17 cellular contexts compared by ENCODE assay signal in the genomic region with DNA sequence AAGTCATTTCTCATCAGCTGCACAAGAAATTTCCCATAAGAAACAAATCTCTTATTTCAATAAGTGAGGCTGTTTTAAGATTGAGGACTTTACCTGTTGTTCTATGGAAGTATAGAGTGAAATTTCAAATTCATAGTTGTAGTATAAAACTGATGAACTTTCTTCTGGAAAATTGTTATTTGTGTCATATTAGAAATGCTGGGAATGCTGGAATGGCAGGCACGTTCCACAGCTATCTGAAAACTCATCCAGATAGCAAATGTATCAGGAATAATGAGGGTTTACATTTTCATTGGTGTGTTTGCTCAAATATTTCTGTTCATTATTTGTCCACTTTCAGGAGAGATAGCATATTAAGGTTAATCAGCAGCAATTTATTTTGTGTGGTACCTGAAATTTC. TPM values are rescaled to one million over a fixed set of nuclear protein-coding genes. Genes with fewer than 3 reads are reported as not detected.
DNase-seq lines count a peak whose midpoint lies in the region; ATAC-seq and TF ChIP-seq lines count a peak whose summit lies in the region.
"Had no signal": no experiment of that assay in that cellular context is flagged by ENCODE, and none has a peak within 500 bp of the region (broad histone marks: within the 10 kb centered on the region; RNA-seq: fewer than 3 reads in every experiment).

No MANE protein-coding gene starts in this region.

- H3K9me3 ChIP-seq in left ventricle myocardium inferior (replicated peaks) (no peaks in the 10 kb centered on the region), thoracic aorta (no peaks in the 10 kb centered on the region), endodermal cell (ENCODE audit: control insufficient read depth, low read length) (peaks cover 7% of the 10 kb centered on the region)

- H3K27ac ChIP-seq in left ventricle myocardium inferior (replicated peaks) (peak overlapping the region; percentile 75), coronary artery (peak overlapping the region; percentile 40 to 60), thoracic aorta (peak overlapping the region; percentile 18 to 36), endodermal cell (ENCODE audit: low read depth, low read length) (no peak overlapping the region)

- H3K27me3 ChIP-seq in left ventricle myocardium inferior (ENCODE audit: low read depth) (no peaks in the 10 kb centered on the region), thoracic aorta (replicated peaks; ENCODE audit: insufficient read depth) (no peaks in the 10 kb centered on the region), endodermal cell (ENCODE audit: control insufficient read depth, insufficient read depth, low read length, poor library complexity, severe bottlenecking) (no peaks in the 10 kb centered on the region)

- H3K27me3 Mint-ChIP-seq in endodermal cell (ENCODE audit: insufficient read depth) = no peaks in the 10 kb centered on the region

- no peak overlapping the region for H3K9ac ChIP-seq in endodermal cell (ENCODE audit: extremely low read depth, low read length, poor library complexity, severe bottlenecking)

- DNase-seq in left ventricle myocardium inferior (no peak), left cardiac atrium (no peak), coronary artery (ENCODE audit: low spot score) (no peak), thoracic aorta (ENCODE audit: low spot score) (no peak), endodermal cell (no peak), KG1 (lab: John Stamatoyannopoulos, UW) (no peak)
- DNase-seq: C1 segment of cervical spinal cord; CD4-positive, alpha-beta memory T cell; DMS153; DMS79 treated with DMSO at 0.1 percent for 48 hours; EL; H9 had no signal

- 100% methylated on average over 1 of the region's 1 CpG; no CpG with 5 or more reads in 1 of the 2 experiments for WGBS in endodermal cell (ENCODE audit: insufficient coverage in 1 of 2, insufficient read length in 1 of 2), 2 experiments

- no peaks in the 10 kb centered on the region for H3K36me3 Mint-ChIP-seq in endodermal cell (ENCODE audit: low read depth)
- H3K36me3 Mint-ChIP-seq: CD4-positive, alpha-beta memory T cell; IgD-negative memory B cell had no signal

- intact Hi-C loops in left ventricle myocardium inferior (cut with micrococcal nuclease) = no loop called here
- intact Hi-C loops in left cardiac atrium (cut with DNase I) = no loop called here

- no peaks in the 10 kb centered on the region for H3K9me3 Mint-ChIP-seq in endodermal cell
- H3K9me3 Mint-ChIP-seq: CD4-positive, alpha-beta memory T cell; GM23338 had no signal

- no peak overlapping the region for H3K4me3 Mint-ChIP-seq in endodermal cell
- H3K4me3 Mint-ChIP-seq: B cell; CD4-positive, alpha-beta memory T cell; GM23338; H9; IgD-negative memory B cell had no signal

- no peak for TF ChIP-seq CTCF in left ventricle myocardium inferior (IDR thresholded peaks at IDR 0.05; ENCODE audit: borderline replicate concordance)
- no peak for TF ChIP-seq CTCF in coronary artery (IDR thresholded peaks at IDR 0.05)
- TF ChIP-seq CTCF in thoracic aorta (IDR thresholded peaks at IDR 0.05) = no peak
- no peak for TF ChIP-seq CTCF in endodermal cell (conservative IDR thresholded peaks at IDR 0.05)

- H3K27ac Mint-ChIP-seq in endodermal cell = no peak overlapping the region
- H3K27ac Mint-ChIP-seq: B cell; CD4-positive, alpha-beta memory T cell; GM23338; H9; IgD-negative memory B cell had no signal

- ATAC-seq in left cardiac atrium = no peak
- ATAC-seq in thoracic aorta (ENCODE audit: insufficient number of reproducible peaks, low FRiP score, low read depth) = no peak
- ATAC-seq in GM21529 (IDR thresholded peaks at IDR 0.05; ENCODE audit: unreplicated experiment) = no peak
- ATAC-seq: GM23338 had no signal

- H3K36me3 ChIP-seq in left ventricle myocardium inferior = no peaks in the 10 kb centered on the region
- H3K36me3 ChIP-seq in thoracic aorta = no peaks in the 10 kb centered on the region
- H3K36me3 ChIP-seq in endodermal cell (ENCODE audit: control insufficient read depth, insufficient read depth, low read length) = no peaks in the 10 kb centered on the region

- peaks cover 28% of the 10 kb centered on the region for H3K4me1 Mint-ChIP-seq in endodermal cell
- H3K4me1 Mint-ChIP-seq: B cell; CD4-positive, alpha-beta memory T cell had no signal

- H3K4me3 ChIP-seq in left ventricle myocardium inferior (no peak overlapping the region), coronary artery (no peak overlapping the region), thoracic aorta (no peak overlapping the region), endodermal cell (ENCODE audit: low read length) (no peak overlapping the region)
- H3K4me3 ChIP-seq: GM23338 had no signal

- peaks cover 58% of the 10 kb centered on the region for H3K4me1 ChIP-seq in left ventricle myocardium inferior
- H3K4me1 ChIP-seq in thoracic aorta (ENCODE audit: control insufficient read depth in 1 of 2, low read depth in 2 of 2) = peaks cover 23 to 61% of the 10 kb centered on the region in 2 donors
- H3K4me1 ChIP-seq in endodermal cell (ENCODE audit: control insufficient read depth, insufficient read depth, low read length) = no peaks in the 10 kb centered on the region

RNA-seq across cellular contexts. Expression of a gene that starts 40.8 kb away (rescaled TPM):
- total RNA-seq in left ventricle myocardium inferior (33.8 TPM), left cardiac atrium (10 to 100 TPM; 19.2 to 27.0 TPM), thoracic aorta (100 to 1,000 TPM in 1 of 2 donors, 10 to 100 TPM in 1; 77.4 to 126 TPM), endodermal cell (1 to 10 TPM in 1 of 2 donors, not detected in 1; 1.1 TPM)
- 2.9 TPM for polyA plus RNA-seq in endodermal cell (2013, experiment 1 of 2)
- polyA plus RNA-seq in endodermal cell (2013, experiment 2 of 2) = 2.9 TPM
- total RNA-seq: HT-29 had no signal
- polyA plus RNA-seq: CD4-positive, alpha-beta memory T cell had no signal

Comparison
In these comparisons a context has a peak if more than half of its experiments do, and no peak if none do; other contexts are left out.
1. RNA of a gene that starts 40.8 kb away (total RNA-seq): 77.4 to 126 TPM in thoracic aorta, 33.8 TPM in left ventricle myocardium inferior (single experiment) and 19.2 to 27.0 TPM in left cardiac atrium; 1.1 TPM in endodermal cell; every median in the first group is over 4 times any median in the second.